ENCODE assay signal across 8 cellular contexts in genomic region chr3:63910873-63911272, GRCh38. TPM values are rescaled to one million over a fixed set of nuclear protein-coding genes. Genes with fewer than 3 reads are reported as not detected.
DNase-seq lines count a peak whose midpoint lies in the region; ATAC-seq and TF ChIP-seq lines count a peak whose summit lies in the region.

No MANE protein-coding gene starts in this region.

- POLR2A ChIA-PET in activated CD4-positive, alpha-beta T cell treated with anti-CD3 and anti-CD28 coated beads for 36 hours (lab: Charles Lee) = interaction anchor here (0.6 kb wide), 1 partner anchor 341 kb away, joined by 5 read pairs; no protein-coding TSS in a partner anchor

- H3K36me3 ChIP-seq in SJCRH30 = no peaks in the 10 kb centered on the region

- no peaks in the 10 kb centered on the region for H3K9me3 ChIP-seq in SJCRH30 (replicated peaks)

- H3K9me3 Mint-ChIP-seq in activated CD4-positive, alpha-beta T cell treated with anti-CD3 and anti-CD28 coated beads for 36 hours (ENCODE audit: low read depth) = no peaks in the 10 kb centered on the region
- no peaks in the 10 kb centered on the region for H3K9me3 Mint-ChIP-seq in stimulated activated effector memory CD8-positive, alpha-beta T cell treated with anti-CD3 and anti-CD28 coated beads, Interleukin-12 subunit alpha, Interleukin-12 subunit beta, amount 100 ng/mL, for 72 hours

- peak overlapping the region; percentile 78 for H3K4me3 ChIP-seq in SJCRH30
- H3K4me3 ChIP-seq in fibroblast of the aortic adventitia (ENCODE audit: low read depth, low read length) = peak overlapping the region; percentile 71

- H3K4me1 Mint-ChIP-seq in activated CD4-positive, alpha-beta T cell treated with anti-CD3 and anti-CD28 coated beads for 36 hours = peaks cover 39% of the 10 kb centered on the region
- H3K4me1 Mint-ChIP-seq in stimulated activated effector memory CD8-positive, alpha-beta T cell treated with anti-CD3 and anti-CD28 coated beads, Interleukin-12 subunit alpha, Interleukin-12 subunit beta, amount 100 ng/mL, for 72 hours = peaks cover 40% of the 10 kb centered on the region

- no peaks in the 10 kb centered on the region for H3K27me3 ChIP-seq in SJCRH30

- ATAC-seq in activated CD4-positive, alpha-beta T cell treated with anti-CD3 and anti-CD28 coated beads for 36 hours = peak; percentile 50
- peak; percentile 57 for ATAC-seq in stimulated activated effector memory CD8-positive, alpha-beta T cell treated with anti-CD3 and anti-CD28 coated beads, Interleukin-12 subunit alpha, Interleukin-12 subunit beta, amount 100 ng/mL, for 72 hours
- ATAC-seq in HG03457 (IDR thresholded peaks at IDR 0.05; ENCODE audit: unreplicated experiment) = no peak

- intact Hi-C loops in activated CD4-positive, alpha-beta T cell treated with anti-CD3 and anti-CD28 coated beads for 36 hours (cut with DNase I, micrococcal nuclease) = loop anchor here (1.0 to 10.0 kb wide), 3 partner anchors 47 to 1596 kb away; no protein-coding TSS in a partner anchor

- CTCF ChIA-PET in activated CD4-positive, alpha-beta T cell treated with anti-CD3 and anti-CD28 coated beads for 36 hours (lab: Charles Lee) = interaction anchor here (1.0 to 1.5 kb wide), 3 partner anchors 17 to 112 kb away, joined by 3 to 4 read pairs (median 4); partner anchors contain the start of gene PSMD6

- TF ChIP-seq CTCF in fibroblast of the aortic adventitia (IDR thresholded peaks at IDR 0.05; ENCODE audit: insufficient read depth, low read length) = no peak

- H3K4me3 Mint-ChIP-seq in activated CD4-positive, alpha-beta T cell treated with anti-CD3 and anti-CD28 coated beads for 36 hours = peak overlapping the region; percentile 76
- peak overlapping the region; percentile 85 for H3K4me3 Mint-ChIP-seq in stimulated activated effector memory CD8-positive, alpha-beta T cell treated with anti-CD3 and anti-CD28 coated beads, Interleukin-12 subunit alpha, Interleukin-12 subunit beta, amount 100 ng/mL, for 72 hours

- H3K27me3 Mint-ChIP-seq in activated CD4-positive, alpha-beta T cell treated with anti-CD3 and anti-CD28 coated beads for 36 hours = no peaks in the 10 kb centered on the region

- DNase-seq in activated CD4-positive, alpha-beta T cell treated with anti-CD3 and anti-CD28 coated beads for 36 hours = no peak
- no peak for DNase-seq in activated CD4-positive, alpha-beta T cell treated with anti-CD3 and anti-CD28 coated beads for 4 hours
- no peak for DNase-seq in SJCRH30
- DNase-seq in fibroblast of the aortic adventitia (ENCODE audit: low read depth) = peak; percentile 32
- DNase-seq in stimulated activated effector memory CD8-positive, alpha-beta T cell treated with anti-CD3 and anti-CD28 coated beads, Interleukin-12 subunit alpha, Interleukin-12 subunit beta, amount 100 ng/mL, for 72 hours (ENCODE audit: low spot score in 2 of 2) = no peak
- DNase-seq in NCI-H1092 (lab: John Stamatoyannopoulos, UW) = no peak
- no peak for DNase-seq in stimulated activated CD4-positive, alpha-beta T cell treated with anti-CD3 and anti-CD28 coated beads, Interleukin-4, amount 100 ng/mL, for 4 hours

- peaks cover 25% of the 10 kb centered on the region for H3K36me3 Mint-ChIP-seq in activated CD4-positive, alpha-beta T cell treated with anti-CD3 and anti-CD28 coated beads for 36 hours (ENCODE audit: low read depth)
- peaks cover 50% of the 10 kb centered on the region for H3K36me3 Mint-ChIP-seq in stimulated activated effector memory CD8-positive, alpha-beta T cell treated with anti-CD3 and anti-CD28 coated beads, Interleukin-12 subunit alpha, Interleukin-12 subunit beta, amount 100 ng/mL, for 72 hours

- no peak overlapping the region for H3K27ac ChIP-seq in SJCRH30

- H3K4me1 ChIP-seq in SJCRH30 = no peaks in the 10 kb centered on the region

- peak overlapping the region; percentile 95 for H3K27ac Mint-ChIP-seq in activated CD4-positive, alpha-beta T cell treated with anti-CD3 and anti-CD28 coated beads for 36 hours
- H3K27ac Mint-ChIP-seq in stimulated activated effector memory CD8-positive, alpha-beta T cell treated with anti-CD3 and anti-CD28 coated beads, Interleukin-12 subunit alpha, Interleukin-12 subunit beta, amount 100 ng/mL, for 72 hours = peak overlapping the region; percentile 93

RNA-seq across cellular contexts. Expression of gene SCAANT1, which starts 1.3 kb away (rescaled TPM):
- not detected for total RNA-seq in activated CD4-positive, alpha-beta T cell treated with anti-CD3 and anti-CD28 coated beads for 36 hours
- not detected in 2 replicates for total RNA-seq in SJCRH30 (2014; rRNA removed; shearing (Covaris generic))
- total RNA-seq in fibroblast of the aortic adventitia (ENCODE audit: low replicate concordance) = not detected in 2 replicates

RNA-seq across cellular contexts. Expression of gene ATXN7, which starts 47.2 kb away (rescaled TPM):
- total RNA-seq in activated CD4-positive, alpha-beta T cell treated with anti-CD3 and anti-CD28 coated beads for 36 hours = 10 to 100 TPM; 27.1 to 58.3 TPM
- 7.1 and 10.4 TPM in 2 replicates for total RNA-seq in SJCRH30 (2014; rRNA removed; shearing (Covaris generic))
- total RNA-seq in fibroblast of the aortic adventitia (ENCODE audit: low replicate concordance) = 8.6 and 21.0 TPM in 2 replicates

RNA-seq across cellular contexts. Expression of gene THOC7, which starts 47.3 kb away (rescaled TPM):
- 10 to 100 TPM; 80.8 to 87.1 TPM for total RNA-seq in activated CD4-positive, alpha-beta T cell treated with anti-CD3 and anti-CD28 coated beads for 36 hours
- total RNA-seq in SJCRH30 (2014; rRNA removed; shearing (Covaris generic)) = 35.2 and 41.4 TPM in 2 replicates
- 44.9 and 68.0 TPM in 2 replicates for total RNA-seq in fibroblast of the aortic adventitia (ENCODE audit: low replicate concordance)
